In genomic region chr2:135812907-135813511, GRCh38 we compare ENCODE assay signal across 28 cellular contexts. TPM values are rescaled to one million over a fixed set of nuclear protein-coding genes. Genes with fewer than 3 reads are reported as not detected.
"Had no signal": no experiment of that assay in that cellular context is flagged by ENCODE, and none has a peak within 500 bp of the region (broad histone marks: within the 10 kb centered on the region; RNA-seq: fewer than 3 reads in every experiment).

No MANE protein-coding gene starts in this region.

- H3K27me3 ChIP-seq: ascending aorta, breast epithelium, cardiac muscle cell, colonic mucosa had no signal

- ATAC-seq: activated CD4-positive, CD25-positive, alpha-beta regulatory T cell treated with anti-CD3 and anti-CD28 coated beads, Interleukin-2, amount 50 U/mL, for 24 hours; activated CD8-positive, alpha-beta T cell treated with anti-CD3 and anti-CD28 coated beads for 36 hours; activated naive CD4-positive, alpha-beta T cell treated with anti-CD3 and anti-CD28 coated beads, Interleukin-2, amount 50 U/mL, for 72 hours; activated T-cell treated with anti-CD3 and anti-CD28 coated beads, Interleukin-2, amount 50 U/mL, for 4 hours; T-helper 17 cell had no signal

- H3K27ac ChIP-seq: ascending aorta, breast epithelium, cardiac muscle cell, colonic mucosa, epithelial cell of prostate, WERI-Rb-1 had no signal

- H3K9me3 ChIP-seq: ascending aorta, colonic mucosa had no signal

- DNase-seq: activated B cell treated with CpG ODN at 0.5 μM for 24 hours; activated CD4-positive, alpha-beta T cell treated with anti-CD3 and anti-CD28 coated beads for 48 hours; activated CD4-positive, alpha-beta T cell treated with anti-CD3 and anti-CD28 coated beads, Interleukin-2, amount 50 U/mL, for 1 hour; activated CD4-positive, alpha-beta T cell treated with anti-CD3 and anti-CD28 coated beads, Interleukin-2, amount 50 U/mL, for 48 hours; activated CD8-positive, alpha-beta memory T cell treated with anti-CD3 and anti-CD28 coated beads for 24 hours; activated CD8-positive, alpha-beta T cell treated with anti-CD3 and anti-CD28 coated beads for 36 hours; activated effector memory CD4-positive, alpha-beta T cell treated with anti-CD3 and anti-CD28 coated beads, Interleukin-2, amount 50 U/mL, for 16 hours; activated naive CD4-positive, alpha-beta T cell treated with anti-CD3 and anti-CD28 coated beads, Interleukin-2, amount 10 ng/mL, durations not matched to agents 7 days and 5 days; activated naive CD8-positive, alpha-beta T cell treated with anti-CD3 and anti-CD28 coated beads, Interleukin-2, amount 10 ng/mL, durations not matched to agents 7 days and 5 days; activated T-cell treated with anti-CD3 and anti-CD28 coated beads, Interleukin-2, amount 50 U/mL, for 4 hours; central memory CD4-positive, alpha-beta T cell; cerebellar nuclear complex; colonic mucosa; effector CD8-positive, alpha-beta T cell; foreskin fibroblast; T-helper 17 cell; T1000; WERI-Rb-1 had no signal

- H3K36me3 ChIP-seq: ascending aorta, breast epithelium, cardiac muscle cell, colonic mucosa, WERI-Rb-1 had no signal

- FAIRE-seq: endometrium, endothelial cell of umbilical vein, frontal cortex had no signal

- H3K4me3 ChIP-seq: ascending aorta, breast epithelium, cardiac muscle cell, colonic mucosa had no signal

- H3K4me1 ChIP-seq: ascending aorta, breast epithelium, colonic mucosa had no signal

RNA-seq across cellular contexts. Expression of gene LCT, which starts 24.0 kb away (rescaled TPM):
- total RNA-seq: activated B cell treated with CpG ODN at 0.5 μM for 24 hours, ascending aorta, breast epithelium, dermis microvascular lymphatic vessel endothelial cell, frontal cortex had no signal
- polyA plus RNA-seq: cardiac muscle cell, endothelial cell of umbilical vein had no signal
